Comparison of ENCODE assay signal across 8 cellular contexts in the genomic region with DNA sequence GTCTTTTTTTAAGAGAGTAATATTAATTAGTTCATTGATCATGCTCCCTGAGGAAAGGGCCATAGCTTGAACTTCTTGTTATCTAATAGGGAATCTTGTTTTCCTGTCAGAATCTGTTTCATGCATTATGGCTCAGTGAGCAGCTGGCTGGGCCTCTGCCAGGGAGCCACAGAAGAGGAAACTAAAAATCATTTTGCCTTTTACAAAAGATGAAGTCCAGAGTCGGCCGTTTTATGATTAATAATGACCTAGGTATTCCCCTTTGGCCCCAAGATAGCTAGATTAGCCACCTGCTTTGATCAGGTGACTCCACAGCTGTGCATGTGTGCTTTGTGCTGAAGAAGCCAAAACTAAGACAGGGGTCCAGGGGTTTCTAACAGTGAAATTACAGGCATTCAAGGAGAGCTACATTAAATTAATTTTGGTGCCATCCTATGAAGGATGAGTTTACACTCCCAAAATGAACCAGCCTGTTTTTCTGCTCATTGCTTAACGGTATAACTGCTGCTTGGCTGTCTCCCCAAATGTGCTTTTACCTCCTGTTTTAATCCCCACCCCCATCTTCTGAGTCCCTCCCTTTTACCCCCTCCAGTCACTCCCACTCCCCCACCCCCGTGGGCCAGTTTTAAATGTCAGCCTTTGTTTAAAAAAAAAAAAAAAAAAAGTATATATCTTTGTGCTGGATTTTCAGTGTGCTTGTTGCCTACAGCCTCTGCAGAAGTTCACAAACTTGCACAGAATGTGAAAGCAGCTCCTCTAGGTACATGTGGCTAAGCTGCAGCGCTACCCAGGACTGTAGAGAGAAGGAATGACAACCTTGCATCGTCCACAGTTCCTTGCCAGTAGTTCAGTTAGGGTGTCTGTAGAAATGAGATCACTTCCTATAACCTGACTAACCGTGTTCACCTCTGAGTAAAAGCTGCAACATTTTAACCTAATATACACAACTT.
DNase-seq lines count a peak whose midpoint lies in the region; ATAC-seq and TF ChIP-seq lines count a peak whose summit lies in the region.

No MANE protein-coding gene starts in this region.

- POLR2A ChIA-PET in HEK293T (lab: Yijun Ruan, JAX): no interaction called here

- ATAC-seq in GM21390 (IDR thresholded peaks at IDR 0.05; ENCODE audit: unreplicated experiment) (peak; percentile 37), HG03565 (IDR thresholded peaks at IDR 0.05; ENCODE audit: unreplicated experiment) (peak; percentile 33), mucosa of descending colon (peak; percentile 6)

- no peak overlapping the region for H3K4me3 ChIP-seq in mucosa of descending colon

- H3K9me3 ChIP-seq in mucosa of descending colon: no peaks in the 10 kb centered on the region

- H3K36me3 ChIP-seq in mucosa of descending colon (ENCODE audit: low read depth): no peaks in the 10 kb centered on the region

- CTCF ChIA-PET in HEK293T (lab: Yijun Ruan, JAX): interaction anchor here (0.8 to 1.4 kb wide), 3 partner anchors 21 to 29 kb away, joined by 3 read pairs; no protein-coding TSS in a partner anchor

- intact Hi-C loops in mucosa of descending colon (cut with DNase I, micrococcal nuclease): no loop called here

- peak; percentile 6 for DNase-seq in NOMO-1 treated with DMSO at 0.1 percent for 48 hours (lab: John Stamatoyannopoulos, UW; ENCODE audit: unreplicated experiment)
- no peak for DNase-seq in NOMO-1 (lab: John Stamatoyannopoulos, UW; ENCODE audit: unreplicated experiment in 2 of 2)
- DNase-seq in activated T-cell treated with anti-CD3 and anti-CD28 coated beads, Interleukin-2, amount 50 U/mL, for 48 hours: peak; percentile 28 to 38
- peak in 1 of 3 donors; percentile 33 for DNase-seq in mucosa of descending colon
- DNase-seq in HEK293T (ENCODE audit: extremely low spot score): no peak
- no peak for DNase-seq in anterior cingulate cortex (lab: John Stamatoyannopoulos, UW)

- H3K4me1 ChIP-seq in mucosa of descending colon (ENCODE audit: low read depth): no peaks in the 10 kb centered on the region

- no peak for TF ChIP-seq CTCF in mucosa of descending colon (IDR thresholded peaks at IDR 0.05)

TF ChIP-seq in HEK293T, 16 proteins besides CTCF, POLR2A, EP300 and RAD21:
- TF ChIP-seq, protein P1, sequence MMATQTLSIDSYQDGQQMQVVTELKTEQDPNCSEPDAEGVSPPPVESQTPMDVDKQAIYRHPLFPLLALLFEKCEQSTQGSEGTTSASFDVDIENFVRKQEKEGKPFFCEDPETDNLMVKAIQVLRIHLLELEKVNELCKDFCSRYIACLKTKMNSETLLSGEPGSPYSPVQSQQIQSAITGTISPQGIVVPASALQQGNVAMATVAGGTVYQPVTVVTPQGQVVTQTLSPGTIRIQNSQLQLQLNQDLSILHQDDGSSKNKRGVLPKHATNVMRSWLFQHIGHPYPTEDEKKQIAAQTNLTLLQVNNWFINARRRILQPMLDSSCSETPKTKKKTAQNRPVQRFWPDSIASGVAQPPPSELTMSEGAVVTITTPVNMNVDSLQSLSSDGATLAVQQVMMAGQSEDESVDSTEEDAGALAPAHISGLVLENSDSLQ (IDR thresholded peaks at IDR 0.05): no peak
- TF ChIP-seq FOXK2 (IDR thresholded peaks at IDR 0.05) (no peak), FOXA1 (IDR thresholded peaks at IDR 0.05) (no peak), LEF1 (IDR thresholded peaks at IDR 0.05; ENCODE audit: borderline replicate concordance) (no peak), BHLHE40 (IDR thresholded peaks at IDR 0.05; ENCODE audit: borderline replicate concordance) (no peak), SUZ12 (IDR thresholded peaks at IDR 0.05) (no peak), SP1 (IDR thresholded peaks at IDR 0.05) (no peak), ZNF384 (IDR thresholded peaks at IDR 0.05) (no peak), FOXM1 (IDR thresholded peaks at IDR 0.05; ENCODE audit: borderline replicate concordance) (no peak), TARDBP (IDR thresholded peaks at IDR 0.05) (no peak), CTBP1 (IDR thresholded peaks at IDR 0.05; ENCODE audit: borderline replicate concordance) (no peak), ELF4 (IDR thresholded peaks at IDR 0.05) (no peak), NFRKB (IDR thresholded peaks at IDR 0.05) (no peak), ARNT (IDR thresholded peaks at IDR 0.05) (no peak)

Comparison
In these comparisons a context has a peak if more than half of its experiments do, and no peak if none do; other contexts are left out.
1. DNase-seq: peak in NOMO-1 treated with DMSO at 0.1 percent for 48 hours (single experiment) and activated T-cell treated with anti-CD3 and anti-CD28 coated beads, Interleukin-2, amount 50 U/mL, for 48 hours (2 of 2); none in NOMO-1 (0 of 2), HEK293T (single experiment) and anterior cingulate cortex (0 of 58).
2. Peak in every context shown above with its lines, with median percentiles within 50 percentile points of each other: ATAC-seq.